8 cellular contexts compared by ENCODE assay signal in the genomic region with DNA sequence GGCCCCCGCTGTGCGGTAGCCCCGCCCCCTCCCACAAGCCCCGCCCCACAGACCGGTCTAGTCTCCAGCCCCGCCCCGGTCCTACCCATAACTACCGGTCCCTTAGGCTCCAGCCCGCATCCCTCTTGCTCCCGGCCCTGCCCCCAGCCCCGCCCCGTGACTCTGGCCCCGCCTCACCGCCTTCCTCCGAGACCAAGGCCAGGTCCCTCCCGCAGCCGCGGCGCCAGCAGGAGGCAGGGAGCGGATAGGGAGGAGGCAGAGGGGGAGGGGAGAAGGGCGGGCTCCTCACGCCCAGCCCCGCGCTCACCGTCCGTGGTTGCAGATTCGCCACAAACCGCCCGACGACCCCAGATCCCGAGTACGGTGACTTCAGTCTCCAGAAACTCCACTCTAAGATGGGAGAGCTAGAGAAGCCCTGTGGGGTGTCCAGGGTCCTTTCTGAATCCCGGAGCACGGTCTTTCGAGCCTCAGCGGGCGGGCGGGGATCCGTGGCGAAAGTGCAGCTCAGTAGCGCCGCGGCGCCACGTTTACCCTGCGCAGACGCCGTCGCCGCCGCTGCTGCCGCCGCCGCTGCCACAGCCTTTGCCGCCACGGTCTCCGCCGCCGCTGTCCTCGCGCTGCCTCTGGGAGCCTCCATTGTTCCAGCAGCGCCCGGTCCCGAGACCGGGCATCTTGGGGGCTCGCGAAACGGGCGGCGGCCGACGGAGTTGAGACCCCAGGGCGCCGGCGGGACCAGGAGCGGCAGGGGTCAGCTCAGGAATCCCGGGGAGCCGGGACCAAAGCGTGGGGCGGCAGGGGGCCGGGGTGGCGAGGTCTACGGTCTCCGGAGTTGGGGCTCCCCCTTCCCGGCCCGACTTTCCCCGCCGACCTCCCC. TPM values are rescaled to one million over a fixed set of nuclear protein-coding genes. Genes with fewer than 3 reads are reported as not detected.
A peak's percentile ranks its signal among the peaks of the same experiment; 100 is the strongest.
DNase-seq lines count a peak whose midpoint lies in the region; ATAC-seq and TF ChIP-seq lines count a peak whose summit lies in the region.

BRPF1 (plus strand) TSS at position 530 of the 874 bp plus-strand sequence. CDS start 2,406 bp downstream, outside the sequence.

- no peaks in the 10 kb centered on the region for H3K27me3 ChIP-seq in WERI-Rb-1 (ENCODE audit: insufficient read depth, low read depth, severe bottlenecking)
- H3K27me3 ChIP-seq in mammary epithelial cell (ENCODE audit: insufficient read depth, low read length), result no peaks in the 10 kb centered on the region
- H3K27me3 ChIP-seq in smooth muscle cell (ENCODE audit: low read depth), result no peaks in the 10 kb centered on the region

- H3K36me3 ChIP-seq in WERI-Rb-1, result peaks cover 44% of the 10 kb centered on the region
- peaks cover 9% of the 10 kb centered on the region for H3K36me3 ChIP-seq in mammary epithelial cell (ENCODE audit: insufficient read depth, low read length)
- peaks cover 3% of the 10 kb centered on the region for H3K36me3 ChIP-seq in smooth muscle cell (ENCODE audit: low read depth)

- DNase-seq in ACHN (peak; percentile 96), NCI-H2227 (lab: John Stamatoyannopoulos, UW; ENCODE audit: unreplicated experiment) (peak; percentile 96), WERI-Rb-1 (peak; percentile 99), mammary epithelial cell (peak; percentile 99), iPS-NIHi11 (ENCODE audit: low spot score) (peak; percentile 99), smooth muscle cell (lab: John Stamatoyannopoulos, UW; ENCODE audit: unreplicated experiment) (peak; percentile 98)

- peaks cover 13% of the 10 kb centered on the region for H3K4me1 ChIP-seq in mammary epithelial cell (ENCODE audit: insufficient read depth, low read length)
- H3K4me1 ChIP-seq in smooth muscle cell (ENCODE audit: low read depth), result peaks cover 15% of the 10 kb centered on the region

- H3F3A ChIP-seq in smooth muscle cell (ENCODE audit: low read depth), result no peaks in the 10 kb centered on the region

- peak within 1 kb of the TSS; percentile 75 for H3K4me3 ChIP-seq in WERI-Rb-1 (ENCODE audit: low read depth, low read length)
- peak within 1 kb of the TSS; percentile 85 to 95 (median 87) for H3K4me3 ChIP-seq in mammary epithelial cell (replicated peaks in 1 of 3; ENCODE audit: insufficient read depth in 1 of 3, low read depth in 2 of 3, low read length in 3 of 3)
- H3K4me3 ChIP-seq in smooth muscle cell, result peak within 1 kb of the TSS; percentile 89

- peak; percentile 71 for ATAC-seq in GM18873 (IDR thresholded peaks at IDR 0.05; ENCODE audit: low FRiP score, unreplicated experiment)
- ATAC-seq in HG03139 (IDR thresholded peaks at IDR 0.05; ENCODE audit: unreplicated experiment), result peak; percentile 91

- TF ChIP-seq CTCF in WERI-Rb-1 (IDR thresholded peaks at IDR 0.05; ENCODE audit: low read depth, low read length) (no peak), mammary epithelial cell (conservative IDR thresholded peaks at IDR 0.05 in 1 of 2, IDR thresholded peaks at IDR 0.05 in 1 of 2; ENCODE audit: extremely low read depth in 1 of 2, insufficient read depth in 1 of 2, low read depth in 1 of 2, low read length in 2 of 2) (peak in 1 of 2 donors; percentile 36), smooth muscle cell (IDR thresholded peaks at IDR 0.05; ENCODE audit: borderline replicate concordance, insufficient read depth, poor library complexity, severe bottlenecking) (no peak)

- H4K20me1 ChIP-seq in mammary epithelial cell (ENCODE audit: insufficient read depth, low read length), result no peaks in the 10 kb centered on the region
- H4K20me1 ChIP-seq in smooth muscle cell (ENCODE audit: low read depth), result peaks cover 21% of the 10 kb centered on the region

- CTCF ChIA-PET in mammary epithelial cell (lab: Charles Lee; ENCODE audit: low non-redundant PET), result interaction anchor here (0.6 kb wide), 1 partner anchor 102 kb away, joined by 3 read pairs; no protein-coding TSS in a partner anchor

- intact Hi-C loops in mammary epithelial cell (cut with micrococcal nuclease), result loop anchor here (1.0 to 10.0 kb wide), 4 partner anchors 15 to 377 kb away; partner anchors contain the start of genes OGG1 and TADA3

- peak within 1 kb of the TSS; percentile 98 for H3K9ac ChIP-seq in mammary epithelial cell (ENCODE audit: insufficient read depth, low read length)
- peak within 1 kb of the TSS; percentile 100 for H3K9ac ChIP-seq in smooth muscle cell (ENCODE audit: low read depth)

- no TSS peak for BruUV-seq in mammary epithelial cell (replicated peaks; lab: Mats Ljungman, UMichigan)

- no CpG with 5 or more reads among the region's 88 CpGs for WGBS in mammary epithelial cell (ENCODE audit: low coverage, missing lambda C conversion rate)
- under 1% methylated on average over 57 of the region's 88 CpGs for WGBS in smooth muscle cell (ENCODE audit: low lambda C conversion rate)

- dilution Hi-C loops in mammary epithelial cell (cut with HindIII; ENCODE audit: low sequenced_read_pairs), result loop anchor here (5.0 kb wide), 1 partner anchor 39 kb away; no protein-coding TSS in a partner anchor

- H2AFZ ChIP-seq in mammary epithelial cell (ENCODE audit: low read depth, low read length) (peak within 1 kb of the TSS; percentile 98), smooth muscle cell (ENCODE audit: low read depth) (peak within 1 kb of the TSS; percentile 96)

- H3K9me3 ChIP-seq in WERI-Rb-1 (ENCODE audit: severe bottlenecking) (no peaks in the 10 kb centered on the region), mammary epithelial cell (replicated peaks; ENCODE audit: insufficient read depth, low read length) (no peaks in the 10 kb centered on the region), smooth muscle cell (replicated peaks; ENCODE audit: low read depth) (no peaks in the 10 kb centered on the region)

- H3K27ac ChIP-seq in WERI-Rb-1 (peak within 1 kb of the TSS; percentile 99), mammary epithelial cell (ENCODE audit: insufficient read depth, low read depth, low read length) (peak within 1 kb of the TSS; percentile 99), smooth muscle cell (ENCODE audit: low read depth) (peak within 1 kb of the TSS; percentile 99)

- H3K79me2 ChIP-seq in mammary epithelial cell (ENCODE audit: insufficient read depth, low read length), result peaks cover 45% of the 10 kb centered on the region
- peaks cover 40% of the 10 kb centered on the region for H3K79me2 ChIP-seq in smooth muscle cell (ENCODE audit: low read depth)

- in situ Hi-C loops in ACHN (cut with HindIII; ENCODE audit: low pct_ligation_motif_present, low pct_unique_long_range_greater_than_20kb, low sequenced_read_pairs), result no loop called here
- in situ Hi-C loops in mammary epithelial cell (cut with MboI; ENCODE audit: low sequenced_read_pairs in 2 of 2), result no loop called here

- peak within 1 kb of the TSS; percentile 87 for H3K4me2 ChIP-seq in mammary epithelial cell (ENCODE audit: insufficient read depth, low read depth, low read length)
- H3K4me2 ChIP-seq in smooth muscle cell, result peak within 1 kb of the TSS; percentile 95

RNA-seq across cellular contexts. Expression of gene BRPF1, which starts in this region (rescaled TPM):
- total RNA-seq in mammary epithelial cell (10 to 100 TPM; 16.5 to 21.2 TPM), smooth muscle cell (11.5 and 13.9 TPM in 2 replicates)
- polyA plus RNA-seq in mammary epithelial cell (8.4 TPM), smooth muscle cell (14.3 and 17.1 TPM in 2 replicates)
- 24.1 TPM for polyA minus RNA-seq in mammary epithelial cell

Comparison
In these comparisons a context has a peak if more than half of its experiments do, and no peak if none do; other contexts are left out.
1. Peak in every context shown above with its lines: DNase-seq, ATAC-seq, H3K4me3 ChIP-seq and H3K27ac ChIP-seq.